In genomic region chr3:58244186-58244585, GRCh38 we compare ENCODE assay signal across 1 cellular context.
TF ChIP-seq lines count a peak whose summit lies in the region.

No MANE protein-coding gene starts in this region.

TF ChIP-seq in HepG2, 621 proteins besides CTCF, POLR2A, EP300 and RAD21:
- no peak for TF ChIP-seq ZFYVE20 (CRISPR knock-in tag; IDR thresholded peaks at IDR 0.05; ENCODE audit: borderline replicate concordance, low read depth)
- TF ChIP-seq PAWR (CRISPR knock-in tag; IDR thresholded peaks at IDR 0.05; ENCODE audit: borderline replicate concordance), result no peak
- no peak for TF ChIP-seq RBFOX2 (IDR thresholded peaks at IDR 0.05; ENCODE audit: low read depth, low read length)
- TF ChIP-seq ZNF549 (CRISPR knock-in tag; IDR thresholded peaks at IDR 0.05), result no peak
- no peak for TF ChIP-seq ZNF747 (CRISPR knock-in tag; IDR thresholded peaks at IDR 0.05; ENCODE audit: borderline replicate concordance)
- TF ChIP-seq, protein P1, sequence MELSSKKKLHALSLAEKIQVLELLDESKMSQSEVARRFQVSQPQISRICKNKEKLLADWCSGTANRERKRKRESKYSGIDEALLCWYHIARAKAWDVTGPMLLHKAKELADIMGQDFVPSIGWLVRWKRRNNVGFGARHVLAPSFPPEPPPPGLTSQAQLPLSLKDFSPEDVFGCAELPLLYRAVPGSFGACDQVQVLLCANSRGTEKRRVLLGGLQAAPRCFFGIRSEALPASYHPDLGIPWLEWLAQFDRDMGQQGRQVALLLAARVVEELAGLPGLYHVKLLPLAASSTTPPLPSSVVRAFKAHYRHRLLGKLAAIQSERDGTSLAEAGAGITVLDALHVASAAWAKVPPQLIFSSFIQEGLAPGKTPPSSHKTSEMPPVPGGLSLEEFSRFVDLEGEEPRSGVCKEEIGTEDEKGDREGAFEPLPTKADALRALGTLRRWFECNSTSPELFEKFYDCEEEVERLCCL (CRISPR knock-in tag; IDR thresholded peaks at IDR 0.05; ENCODE audit: borderline replicate concordance), result no peak
- TF ChIP-seq HHEX (CRISPR knock-in tag; IDR thresholded peaks at IDR 0.05), result no peak
- TF ChIP-seq ZSCAN30 (CRISPR knock-in tag; IDR thresholded peaks at IDR 0.05), result no peak
- no peak for TF ChIP-seq ZNF605 (CRISPR knock-in tag; IDR thresholded peaks at IDR 0.05)
- TF ChIP-seq ZNF660 (CRISPR knock-in tag; IDR thresholded peaks at IDR 0.05; ENCODE audit: borderline replicate concordance, low read depth), result no peak
- TF ChIP-seq, protein P2, sequence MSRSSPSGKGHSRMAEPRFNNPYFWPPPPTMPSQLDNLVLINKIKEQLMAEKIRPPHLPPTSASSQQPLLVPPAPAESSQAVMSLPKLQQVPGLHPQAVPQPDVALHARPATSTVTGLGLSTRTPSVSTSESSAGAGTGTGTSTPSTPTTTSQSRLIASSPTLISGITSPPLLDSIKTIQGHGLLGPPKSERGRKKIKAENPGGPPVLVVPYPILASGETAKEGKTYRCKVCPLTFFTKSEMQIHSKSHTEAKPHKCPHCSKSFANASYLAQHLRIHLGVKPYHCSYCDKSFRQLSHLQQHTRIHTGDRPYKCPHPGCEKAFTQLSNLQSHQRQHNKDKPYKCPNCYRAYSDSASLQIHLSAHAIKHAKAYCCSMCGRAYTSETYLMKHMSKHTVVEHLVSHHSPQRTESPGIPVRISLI (CRISPR knock-in tag; IDR thresholded peaks at IDR 0.05; ENCODE audit: borderline replicate concordance), result no peak
- no peak for TF ChIP-seq KAT2B (IDR thresholded peaks at IDR 0.05; ENCODE audit: borderline replicate concordance, low read depth, low read length)
- TF ChIP-seq NRL (CRISPR knock-in tag; IDR thresholded peaks at IDR 0.05; ENCODE audit: borderline replicate concordance), result no peak
- TF ChIP-seq U2AF2 (IDR thresholded peaks at IDR 0.05; ENCODE audit: low read depth, low read length), result no peak
- TF ChIP-seq, protein P3, sequence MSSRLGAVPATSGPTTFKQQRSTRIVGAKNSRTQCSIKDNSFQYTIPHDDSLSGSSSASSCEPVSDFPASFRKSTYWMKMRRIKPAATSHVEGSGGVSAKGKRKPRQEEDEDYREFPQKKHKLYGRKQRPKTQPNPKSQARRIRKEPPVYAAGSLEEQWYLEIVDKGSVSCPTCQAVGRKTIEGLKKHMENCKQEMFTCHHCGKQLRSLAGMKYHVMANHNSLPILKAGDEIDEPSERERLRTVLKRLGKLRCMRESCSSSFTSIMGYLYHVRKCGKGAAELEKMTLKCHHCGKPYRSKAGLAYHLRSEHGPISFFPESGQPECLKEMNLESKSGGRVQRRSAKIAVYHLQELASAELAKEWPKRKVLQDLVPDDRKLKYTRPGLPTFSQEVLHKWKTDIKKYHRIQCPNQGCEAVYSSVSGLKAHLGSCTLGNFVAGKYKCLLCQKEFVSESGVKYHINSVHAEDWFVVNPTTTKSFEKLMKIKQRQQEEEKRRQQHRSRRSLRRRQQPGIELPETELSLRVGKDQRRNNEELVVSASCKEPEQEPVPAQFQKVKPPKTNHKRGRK (CRISPR knock-in tag; IDR thresholded peaks at IDR 0.05), result no peak
- no peak for TF ChIP-seq KLF15 (CRISPR knock-in tag; IDR thresholded peaks at IDR 0.05; ENCODE audit: borderline replicate concordance)
- TF ChIP-seq, protein P4, sequence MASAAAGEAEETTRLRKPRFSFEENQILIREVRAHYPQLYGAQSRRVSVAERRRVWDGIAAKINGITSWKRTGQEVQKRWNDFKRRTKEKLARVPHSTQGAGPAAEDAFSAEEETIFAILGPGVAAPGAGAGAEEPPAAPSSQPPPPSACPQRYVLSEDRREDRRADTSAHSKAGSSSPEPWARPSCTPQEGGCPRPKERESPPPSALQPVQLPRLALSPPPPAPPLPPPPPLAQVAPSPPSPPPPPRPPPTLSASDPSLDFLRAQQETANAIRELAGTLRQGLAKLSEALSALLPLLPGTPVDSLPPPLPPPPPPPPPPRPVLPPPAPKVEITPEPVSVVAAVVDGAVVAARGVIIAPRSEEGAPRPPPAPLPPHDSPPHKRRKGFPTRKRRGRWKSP (CRISPR knock-in tag; IDR thresholded peaks at IDR 0.05), result no peak
- no peak for TF ChIP-seq NCOA2 (CRISPR knock-in tag; IDR thresholded peaks at IDR 0.05)
